8 cellular contexts compared by ENCODE assay signal in genomic region chr9:129884220-129885017, GRCh38. TPM values are rescaled to one million over a fixed set of nuclear protein-coding genes. Genes with fewer than 3 reads are reported as not detected.
A peak's percentile ranks its signal among the peaks of the same experiment; 100 is the strongest.
DNase-seq lines count a peak whose midpoint lies in the region; ATAC-seq and TF ChIP-seq lines count a peak whose summit lies in the region.

No MANE protein-coding gene starts in this region.

- WGBS in endodermal cell (ENCODE audit: insufficient coverage in 1 of 2, insufficient read length in 1 of 2), 2 experiments, result 17 to 25% methylated on average over 6 to 24 of the region's 24 CpGs

- no peaks in the 10 kb centered on the region for H3K9me3 Mint-ChIP-seq in endodermal cell

- H3K4me1 ChIP-seq in BLaER1 (peaks cover 59% of the 10 kb centered on the region), endodermal cell (ENCODE audit: control insufficient read depth, insufficient read depth, low read length) (peaks cover 15% of the 10 kb centered on the region)

- peaks cover 25% of the 10 kb centered on the region for H3K36me3 Mint-ChIP-seq in endodermal cell (ENCODE audit: low read depth)

- DNase-seq in HK-2 (ENCODE audit: unreplicated experiment), result peak; percentile 86
- DNase-seq in NOMO-1 treated with DMSO at 0.1 percent for 48 hours (lab: John Stamatoyannopoulos, UW; ENCODE audit: unreplicated experiment), result peak; percentile 90
- peak; percentile 88 to 90 (median 89) for DNase-seq in activated CD8-positive, alpha-beta memory T cell treated with anti-CD3 and anti-CD28 coated beads for 48 hours (ENCODE audit: low read depth in 2 of 3, low spot score in 2 of 3)
- peak; percentile 97 for DNase-seq in endodermal cell
- peak; percentile 93 for DNase-seq in mesenteric fat pad (ENCODE audit: low spot score)
- DNase-seq in stimulated activated CD8-positive, alpha-beta memory T cell treated with anti-CD3 and anti-CD28 coated beads, Interleukin-15, amount 100 ng/mL, for 4 hours (ENCODE audit: low read depth in 2 of 2), result peak; percentile 93 to 94

- peaks cover 21% of the 10 kb centered on the region for H3K4me1 Mint-ChIP-seq in endodermal cell

- H3K9me3 ChIP-seq in BLaER1, result no peaks in the 10 kb centered on the region
- H3K9me3 ChIP-seq in endodermal cell (ENCODE audit: control insufficient read depth, low read length), result no peaks in the 10 kb centered on the region

- no peaks in the 10 kb centered on the region for H3K27me3 Mint-ChIP-seq in endodermal cell (ENCODE audit: insufficient read depth)

- H3K4me3 ChIP-seq in BLaER1, result peak overlapping the region; percentile 63
- peak overlapping the region; percentile 56 for H3K4me3 ChIP-seq in endodermal cell (ENCODE audit: low read length)

- peak overlapping the region; percentile 94 for H3K4me2 ChIP-seq in BLaER1

- no peaks in the 10 kb centered on the region for H4K20me1 ChIP-seq in BLaER1

- peak overlapping the region; percentile 93 for H3K27ac Mint-ChIP-seq in endodermal cell

- H3K9ac ChIP-seq in BLaER1 (peak overlapping the region; percentile 76), endodermal cell (ENCODE audit: extremely low read depth, low read length, poor library complexity, severe bottlenecking) (no peak overlapping the region)

- TF ChIP-seq CTCF in endodermal cell (conservative IDR thresholded peaks at IDR 0.05), result peak; percentile 8

- peak; percentile 36 for ATAC-seq in GM19372 (IDR thresholded peaks at IDR 0.05; ENCODE audit: low read depth, unreplicated experiment)

- H3K36me3 ChIP-seq in BLaER1 (no peaks in the 10 kb centered on the region; the same call in 1 of the 2 replicates), endodermal cell (ENCODE audit: control insufficient read depth, insufficient read depth, low read length) (peaks cover 10% of the 10 kb centered on the region)

- peak overlapping the region; percentile 85 for H3K27ac ChIP-seq in BLaER1
- H3K27ac ChIP-seq in endodermal cell (ENCODE audit: low read depth, low read length), result no peak overlapping the region

- H3K27me3 ChIP-seq in BLaER1, result no peaks in the 10 kb centered on the region
- no peaks in the 10 kb centered on the region for H3K27me3 ChIP-seq in endodermal cell (ENCODE audit: control insufficient read depth, insufficient read depth, low read length, poor library complexity, severe bottlenecking)

- H3K4me3 Mint-ChIP-seq in endodermal cell, result peak overlapping the region; percentile 48

RNA-seq across cellular contexts. Expression of gene USP20, which starts 49.2 kb away (rescaled TPM):
- 10 to 100 TPM; 24.4 to 25.8 TPM for total RNA-seq in endodermal cell
- 23.8 TPM for polyA plus RNA-seq in endodermal cell (2013, experiment 1 of 2)
- polyA plus RNA-seq in endodermal cell (2013, experiment 2 of 2), result 20.7 TPM
- 16.8 TPM for total RNA-seq in mesenteric fat pad

RNA-seq across cellular contexts. Expression of gene C9orf78, which starts 49.3 kb away (rescaled TPM):
- total RNA-seq in endodermal cell (10 to 100 TPM; 29.9 to 34.1 TPM), mesenteric fat pad (30.1 TPM)
- 42.8 TPM for polyA plus RNA-seq in endodermal cell (2013, experiment 1 of 2)
- 38.7 TPM for polyA plus RNA-seq in endodermal cell (2013, experiment 2 of 2)
